Comparison of ENCODE assay signal across 9 cellular contexts in genomic region chr11:60326955-60327354, GRCh38. TPM values are rescaled to one million over a fixed set of nuclear protein-coding genes. Genes with fewer than 3 reads are reported as not detected.
"Had no signal": no experiment of that assay in that cellular context is flagged by ENCODE, and none has a peak within 500 bp of the region (broad histone marks: within the 10 kb centered on the region; RNA-seq: fewer than 3 reads in every experiment).

TSS of gene MS4A6E (plus strand) at chr11:60327255. CDS start at chr11:60334896, 7,641 bp downstream.

- H3K36me3 ChIP-seq: HAP-1 had no signal

- ATAC-seq: GM23338, HCT116, K562 had no signal

- H3K4me2 ChIP-seq: GM23338 had no signal

- H3K4me3 ChIP-seq: GM23338, HAP-1, K562 had no signal

- DNase-seq: H7, HFFc6, IMR-90 had no signal

RNA-seq across cellular contexts. Expression of gene MS4A6E, which starts in this region (rescaled TPM):
- total RNA-seq: GM23338, H4, H7, HFFc6, HT-29, IMR-90, K562 had no signal
- polyA plus RNA-seq: GM23338, IMR-90 had no signal
